Comparison of ENCODE assay signal across 10 cellular contexts in the genomic region with DNA sequence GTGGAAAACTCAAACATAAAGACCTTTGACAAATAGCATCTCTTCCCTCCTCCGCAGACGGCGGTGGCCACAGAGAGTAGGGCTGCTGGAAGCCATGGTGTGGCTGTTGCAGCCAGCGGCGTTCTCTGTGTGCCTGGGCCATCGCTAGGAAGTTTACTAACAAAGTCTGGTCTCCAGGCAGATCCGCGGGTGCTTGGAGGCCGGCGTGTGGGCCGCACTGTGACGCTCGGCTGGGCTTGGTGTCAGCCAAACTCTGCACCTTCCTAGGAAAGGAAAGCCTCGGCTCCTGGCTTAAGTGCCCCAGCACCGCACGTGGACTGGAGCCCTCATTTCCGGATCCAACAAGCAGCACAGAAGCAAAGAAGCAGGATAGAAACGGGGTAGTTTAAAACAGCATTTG.
DNase-seq lines count a peak whose midpoint lies in the region; ATAC-seq and TF ChIP-seq lines count a peak whose summit lies in the region.
"Had no signal": no experiment of that assay in that cellular context is flagged by ENCODE, and none has a peak within 500 bp of the region (broad histone marks: within the 10 kb centered on the region; RNA-seq: fewer than 3 reads in every experiment).

No MANE protein-coding gene starts in this region.

- H3K27ac ChIP-seq in heart left ventricle, result peak overlapping the region in 7 of 12 donors; percentile 8 to 69 (median 45)
- H3K27ac ChIP-seq: 22Rv1 had no signal

- DNase-seq in DMS53 (lab: John Stamatoyannopoulos, UW) (peak; percentile 24), DMS53 treated with DMSO at 0.1 percent for 48 hours (lab: John Stamatoyannopoulos, UW; ENCODE audit: unreplicated experiment) (no peak), T-cell (no peak), heart left ventricle (peak in 4 of 5 donors; percentile 71 to 80 (median 78)), sciatic nerve (ENCODE audit: low spot score) (no peak), NK-92 (lab: John Stamatoyannopoulos, UW; ENCODE audit: unreplicated experiment) (no peak), cerebellar nuclear complex (lab: John Stamatoyannopoulos, UW) (no peak), RKO (ENCODE audit: low spot score) (no peak)
- DNase-seq: NCI-H1417 treated with DMSO at 0.1 percent for 48 hours had no signal

- peak overlapping the region; percentile 82 to 87 (median 83) for H3K4me3 Mint-ChIP-seq in T-cell

- no peaks in the 10 kb centered on the region for H3K36me3 ChIP-seq in heart left ventricle

- H3K9me3 ChIP-seq in heart left ventricle, result no peaks in the 10 kb centered on the region

- H3K9me3 Mint-ChIP-seq in T-cell, result no peaks in the 10 kb centered on the region

- no peak for TF ChIP-seq POLR2A in heart left ventricle (IDR thresholded peaks at IDR 0.05)

- H3K36me3 Mint-ChIP-seq in T-cell, result peaks cover 14% of the 10 kb centered on the region

- H3K27ac Mint-ChIP-seq in T-cell, result peak overlapping the region; percentile 96 to 98

- no peak for ATAC-seq in T-cell (replicated peaks in 1 of 4)
- peak; percentile 81 to 93 (median 91) for ATAC-seq in heart left ventricle
- ATAC-seq in sciatic nerve, result peak; percentile 33

- H3K27me3 Mint-ChIP-seq in T-cell, result no peaks in the 10 kb centered on the region

- peak overlapping the region in 2 of 12 donors; percentile 15 to 20 for H3K4me3 ChIP-seq in heart left ventricle

- no peak for TF ChIP-seq CTCF in heart left ventricle (IDR thresholded peaks at IDR 0.05)

- H3K27me3 ChIP-seq in heart left ventricle, result peaks cover 0 to 9% (median 0%) of the 10 kb centered on the region in 9 donors

- peaks cover 89 to 97% (median 95%) of the 10 kb centered on the region in 3 donors for H3K4me1 Mint-ChIP-seq in T-cell

- POLR2A ChIA-PET in T-cell (lab: Charles Lee), result interaction anchor here (0.5 to 0.7 kb wide), 2 partner anchors 66 to 468 kb away, joined by 4 to 10 read pairs; partner anchors contain the start of gene CCDC88C (in 1 of the 2)

- peaks cover 0 to 57% (median 19%) of the 10 kb centered on the region in 12 donors for H3K4me1 ChIP-seq in heart left ventricle

- intact Hi-C loops in heart left ventricle (cut with DNase I) (loop anchor here in 1 of 10 donors (1.0 kb wide), 1 partner anchor 23 kb away; no protein-coding TSS in a partner anchor), sciatic nerve (cut with DNase I) (no loop called here)

- CTCF ChIA-PET in T-cell (lab: Charles Lee), result interaction anchor here in 1 of 2 donors (1.2 kb wide), 1 partner anchor 29 kb away, joined by 3 read pairs; no protein-coding TSS in a partner anchor

- WGBS in heart left ventricle, 4 donors, result 9 to 33% (median 20%) methylated on average over 14 to 18 of the region's 18 CpGs

Comparison
In these comparisons a context has a peak if more than half of its experiments do, and no peak if none do; other contexts are left out.
1. DNase-seq: peak in DMS53 (single experiment) and heart left ventricle (4 of 5); none in DMS53 treated with DMSO at 0.1 percent for 48 hours (single experiment), T-cell (0 of 34), sciatic nerve (single experiment), NK-92 (single experiment), cerebellar nuclear complex (0 of 2) and RKO (single experiment).
2. ATAC-seq: peak in heart left ventricle (4 of 4) and sciatic nerve (single experiment); none in T-cell (0 of 4).